ENCODE assay signal across 8 cellular contexts in genomic region chr1:68229927-68230812, GRCh38. TPM values are rescaled to one million over a fixed set of nuclear protein-coding genes. Genes with fewer than 3 reads are reported as not detected.
A peak's percentile ranks its signal among the peaks of the same experiment; 100 is the strongest.
DNase-seq lines count a peak whose midpoint lies in the region; ATAC-seq and TF ChIP-seq lines count a peak whose summit lies in the region.

No MANE protein-coding gene starts in this region.

- H3K27ac Mint-ChIP-seq in Calu3 (ENCODE audit: unreplicated experiment), result no peak overlapping the region
- peak overlapping the region; percentile 39 for H3K27ac Mint-ChIP-seq in neural progenitor cell

- no peak overlapping the region for H2AFZ ChIP-seq in fibroblast of lung (ENCODE audit: low read length)
- H2AFZ ChIP-seq in neural progenitor cell (replicated peaks), result no peak overlapping the region

- H3K36me3 Mint-ChIP-seq in Calu3 (ENCODE audit: insufficient read depth, unreplicated experiment), result peaks cover 26% of the 10 kb centered on the region
- H3K36me3 Mint-ChIP-seq in neural progenitor cell, result peaks cover 18% of the 10 kb centered on the region
- H3K36me3 Mint-ChIP-seq in activated T-cell treated with anti-CD3 and anti-CD28 coated beads, Interleukin-2, amount 50 U/mL, for 4 hours (ENCODE audit: insufficient read depth), result no peaks in the 10 kb centered on the region

- no peaks in the 10 kb centered on the region for H3K27me3 Mint-ChIP-seq in Calu3 (ENCODE audit: unreplicated experiment)
- peaks cover 4% of the 10 kb centered on the region for H3K27me3 Mint-ChIP-seq in neural progenitor cell (ENCODE audit: insufficient read depth, low read depth)
- H3K27me3 Mint-ChIP-seq in activated T-cell treated with anti-CD3 and anti-CD28 coated beads, Interleukin-2, amount 50 U/mL, for 4 hours (ENCODE audit: low read depth), result peaks cover 53% of the 10 kb centered on the region

- CTCF ChIA-PET in Calu3 (lab: Charles Lee), result interaction anchor here (0.6 to 2.0 kb wide), 2 partner anchors 110 to 143 kb away, joined by 7 to 10 read pairs; no protein-coding TSS in a partner anchor

- TSS peak; percentile 12 for BruUV-seq in Calu3 (replicated peaks; lab: Mats Ljungman, UMichigan)

- DNase-seq in Calu3 (peak; percentile 7), NCI-H82 treated with DMSO at 0.1 percent for 48 hours (lab: John Stamatoyannopoulos, UW; ENCODE audit: unreplicated experiment) (peak; percentile 45), fibroblast of lung (ENCODE audit: low read depth in 2 of 2) (peak; percentile 62), neural progenitor cell (ENCODE audit: low spot score) (peak; percentile 68), NCI-H2171 (lab: John Stamatoyannopoulos, UW) (no peak), RKO (ENCODE audit: low spot score) (no peak)
- DNase-seq in activated T-cell treated with anti-CD3 and anti-CD28 coated beads, Interleukin-2, amount 50 U/mL, for 4 hours, result no peak
- DNase-seq in central memory CD4-positive, alpha-beta T cell, result no peak

- no peak for ATAC-seq in activated T-cell treated with anti-CD3 and anti-CD28 coated beads, Interleukin-2, amount 50 U/mL, for 4 hours

- H3K4me3 ChIP-seq in fibroblast of lung (replicated peaks in 1 of 4; ENCODE audit: control extremely low read depth in 1 of 4, insufficient read depth in 1 of 4, low read depth in 3 of 4, low read length in 4 of 4) (peak overlapping the region; percentile 69 to 100 (median 90)), neural progenitor cell (peak overlapping the region; percentile 91)

- H3K36me3 ChIP-seq in fibroblast of lung (ENCODE audit: control insufficient read depth, insufficient read depth, low read length), result peaks cover 3% of the 10 kb centered on the region
- H3K36me3 ChIP-seq in neural progenitor cell, result no peaks in the 10 kb centered on the region

- H3K9me3 ChIP-seq in fibroblast of lung (ENCODE audit: control insufficient read depth, insufficient read depth, low read depth, low read length), result no peaks in the 10 kb centered on the region
- H3K9me3 ChIP-seq in neural progenitor cell (ENCODE audit: low read depth), result no peaks in the 10 kb centered on the region

- H3K27me3 ChIP-seq in fibroblast of lung (ENCODE audit: control insufficient read depth, insufficient read depth, low read length) (no peaks in the 10 kb centered on the region), neural progenitor cell (peaks cover 59% of the 10 kb centered on the region)

- H3K79me2 ChIP-seq in fibroblast of lung (ENCODE audit: control insufficient read depth, insufficient read depth, low read length) (peaks cover 67% of the 10 kb centered on the region), neural progenitor cell (ENCODE audit: low read depth) (peaks cover 64% of the 10 kb centered on the region)

- H3K4me2 ChIP-seq in fibroblast of lung (ENCODE audit: extremely low read depth, insufficient read depth, low read length), result peak overlapping the region; percentile 95
- H3K4me2 ChIP-seq in neural progenitor cell, result peak overlapping the region; percentile 84

- peak overlapping the region; percentile 86 for H3K27ac ChIP-seq in fibroblast of lung (ENCODE audit: insufficient read depth, low read length)
- H3K27ac ChIP-seq in neural progenitor cell, result no peak overlapping the region

- H3K4me1 Mint-ChIP-seq in Calu3 (ENCODE audit: low read depth, unreplicated experiment) (peaks cover 19% of the 10 kb centered on the region), neural progenitor cell (peaks cover 65% of the 10 kb centered on the region)
- peaks cover 7% of the 10 kb centered on the region for H3K4me1 Mint-ChIP-seq in activated T-cell treated with anti-CD3 and anti-CD28 coated beads, Interleukin-2, amount 50 U/mL, for 4 hours (ENCODE audit: low read depth)

- H3K4me3 Mint-ChIP-seq in Calu3 (ENCODE audit: low read depth, unreplicated experiment) (peak overlapping the region; percentile 96), neural progenitor cell (peak overlapping the region; percentile 99)
- H3K4me3 Mint-ChIP-seq in activated T-cell treated with anti-CD3 and anti-CD28 coated beads, Interleukin-2, amount 50 U/mL, for 4 hours, result no peak overlapping the region

- TF ChIP-seq CTCF in Calu3 (IDR thresholded peaks at IDR 0.05; ENCODE audit: unreplicated experiment) (no peak), fibroblast of lung (conservative IDR thresholded peaks at IDR 0.05 in 1 of 2, IDR thresholded peaks at IDR 0.05 in 1 of 2; ENCODE audit: low read depth in 1 of 2, low read length in 2 of 2) (no peak), neural progenitor cell (IDR thresholded peaks at IDR 0.05) (no peak)

- intact Hi-C loops in Calu3 (cut with micrococcal nuclease; ENCODE audit: unreplicated experiment), result loop anchor here (2.0 to 5.0 kb wide), 3 partner anchors 33 to 109 kb away; no protein-coding TSS in a partner anchor

- peaks cover 42% of the 10 kb centered on the region for H3F3A ChIP-seq in neural progenitor cell (ENCODE audit: low read depth)

- H3K9ac ChIP-seq in fibroblast of lung (ENCODE audit: insufficient read depth, low read length), result peak overlapping the region; percentile 65
- H3K9ac ChIP-seq in neural progenitor cell, result peak overlapping the region; percentile 6

- no peaks in the 10 kb centered on the region for H4K20me1 ChIP-seq in fibroblast of lung (ENCODE audit: control insufficient read depth, extremely low read depth, insufficient read depth, low read length)
- H4K20me1 ChIP-seq in neural progenitor cell (ENCODE audit: low read depth), result peaks cover 68% of the 10 kb centered on the region

- no peaks in the 10 kb centered on the region for H3K9me3 Mint-ChIP-seq in Calu3 (ENCODE audit: low read depth, unreplicated experiment)
- H3K9me3 Mint-ChIP-seq in neural progenitor cell, result no peaks in the 10 kb centered on the region
- H3K9me3 Mint-ChIP-seq in activated T-cell treated with anti-CD3 and anti-CD28 coated beads, Interleukin-2, amount 50 U/mL, for 4 hours, result no peaks in the 10 kb centered on the region

- H3K4me1 ChIP-seq in fibroblast of lung (ENCODE audit: control insufficient read depth, extremely low read depth, insufficient read depth, low read length) (peaks cover 6% of the 10 kb centered on the region), neural progenitor cell (peaks cover 66% of the 10 kb centered on the region)

RNA-seq across cellular contexts. Expression of gene WLS, which starts 2.2 kb away (rescaled TPM):
- 50.9 and 57.3 TPM in 2 replicates for total RNA-seq in Calu3 (2022)
- total RNA-seq in fibroblast of lung, result 85.5 and 156 TPM in 2 replicates
- 269 and 290 TPM in 2 replicates for polyA plus RNA-seq in fibroblast of lung
- 185 and 242 TPM in 2 replicates for polyA plus RNA-seq in fibroblast of lung (2012)
- 256 and 350 TPM in 2 replicates for polyA minus RNA-seq in fibroblast of lung (ENCODE audit: low replicate concordance)
- total RNA-seq in neural progenitor cell (ENCODE audit: low replicate concordance), result 187 and 259 TPM in 2 replicates
- total RNA-seq in activated T-cell treated with anti-CD3 and anti-CD28 coated beads, Interleukin-2, amount 50 U/mL, for 4 hours, result under 1 TPM; 0.23 to 0.33 (median 0.32) TPM

Comparison
In these comparisons a context has a peak if more than half of its experiments do, and no peak if none do; other contexts are left out.
1. DNase-seq: peak in Calu3 (single experiment), NCI-H82 treated with DMSO at 0.1 percent for 48 hours (single experiment), fibroblast of lung (2 of 2) and neural progenitor cell (single experiment); none in NCI-H2171 (single experiment), activated T-cell treated with anti-CD3 and anti-CD28 coated beads, Interleukin-2, amount 50 U/mL, for 4 hours (single experiment), RKO (single experiment) and central memory CD4-positive, alpha-beta T cell (single experiment).
2. RNA of gene WLS, which starts 2.2 kb away (total RNA-seq): 187 to 259 TPM in neural progenitor cell, 85.5 to 156 TPM in fibroblast of lung and 50.9 to 57.3 TPM in Calu3; 0.23 to 0.33 TPM in activated T-cell treated with anti-CD3 and anti-CD28 coated beads, Interleukin-2, amount 50 U/mL, for 4 hours; every median in the first group is over 10 times any median in the second.